ENCODE assay signal across 23 cellular contexts in the genomic region with DNA sequence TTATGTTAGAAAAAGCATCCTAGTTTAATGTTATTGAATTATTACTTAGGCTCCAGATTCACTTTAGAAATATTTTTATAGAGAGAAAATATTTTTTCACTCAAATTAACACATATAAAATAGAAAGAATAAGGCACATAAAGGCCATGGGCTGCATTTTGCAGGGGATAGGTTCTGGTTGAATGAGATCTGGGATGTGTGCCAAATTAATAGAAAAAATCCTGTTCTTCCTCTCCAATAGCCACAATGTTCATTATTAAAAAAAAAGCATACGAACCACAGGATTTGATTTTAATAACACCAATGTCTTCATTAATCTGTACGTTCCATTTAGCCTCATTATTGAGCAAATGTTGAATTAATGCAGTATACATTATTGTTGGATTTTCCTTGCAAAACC.
DNase-seq lines count a peak whose midpoint lies in the region; ATAC-seq and TF ChIP-seq lines count a peak whose summit lies in the region.
"Had no signal": no experiment of that assay in that cellular context is flagged by ENCODE, and none has a peak within 500 bp of the region (broad histone marks: within the 10 kb centered on the region; RNA-seq: fewer than 3 reads in every experiment).

No MANE protein-coding gene starts in this region.

- TF ChIP-seq CTCF in foreskin fibroblast (IDR thresholded peaks at IDR 0.05; ENCODE audit: low read depth, low read length), result no peak

- no peak overlapping the region for H3K4me3 ChIP-seq in foreskin fibroblast (ENCODE audit: low read depth in 1 of 2, low read length in 2 of 2)
- H3K4me3 ChIP-seq: breast epithelium, coronary artery, tibial artery had no signal

- ATAC-seq in left colon (no peak), HG02759 (IDR thresholded peaks at IDR 0.05; ENCODE audit: unreplicated experiment) (no peak)
- ATAC-seq: Right ventricle myocardium inferior; stimulated activated naive CD8-positive, alpha-beta T cell treated with anti-CD3 and anti-CD28 coated beads, Interleukin-15, Interleukin-2, amounts not matched to agents 100 U/mL and 50 U/mL, for 24 hours had no signal

- intact Hi-C loops in left colon (cut with DNase I, micrococcal nuclease), result no loop called here

- peak; percentile 2 for DNase-seq in DMS53 treated with DMSO at 0.1 percent for 48 hours (lab: John Stamatoyannopoulos, UW; ENCODE audit: unreplicated experiment)
- peak; percentile 55 for DNase-seq in NCI-H1694 (lab: John Stamatoyannopoulos, UW)
- DNase-seq in NCI-H524 treated with DMSO at 0.1 percent for 48 hours (lab: John Stamatoyannopoulos, UW), result peak; percentile 29
- DNase-seq in kidney tubule cell (ENCODE audit: low spot score), result peak; percentile 22
- DNase-seq in left colon, result no peak
- no peak for DNase-seq in stimulated activated CD4-positive, alpha-beta T cell treated with anti-CD3 and anti-CD28 coated beads, Interleukin-2, amount 100 ng/mL, for 24 hours
- DNase-seq in foreskin fibroblast, result no peak
- DNase-seq: activated CD4-positive, CD25-positive, alpha-beta regulatory T cell treated with anti-CD3 and anti-CD28 coated beads, Interleukin-2, amount 50 U/mL, for 72 hours; activated naive CD4-positive, alpha-beta T cell treated with Interleukin-2 at 50 U/mL for 16 hours; activated T-cell treated with anti-CD3 and anti-CD28 coated beads, Interleukin-2, amount 50 U/mL, for 1 hour; CD4-positive, CD25-positive, alpha-beta regulatory T cell; HFFc6; Kasumi-1; kidney glomerular epithelial cell; NCI-H526 treated with DMSO at 0.1 percent for 48 hours; OCI-M1; stimulated activated CD4-positive, alpha-beta T cell treated with anti-CD3 and anti-CD28 coated beads, Interleukin-4, amount 100 ng/mL, for 24 hours; stimulated activated naive CD8-positive, alpha-beta T cell treated with anti-CD3 and anti-CD28 coated beads, Interleukin-15, Interleukin-2, amounts not matched to agents 100 U/mL and 50 U/mL, for 24 hours; tibial artery had no signal

Comparison
In these comparisons a context has a peak if more than half of its experiments do, and no peak if none do; other contexts are left out.
1. DNase-seq: peak in DMS53 treated with DMSO at 0.1 percent for 48 hours (single experiment), NCI-H1694 (single experiment), NCI-H524 treated with DMSO at 0.1 percent for 48 hours (single experiment) and kidney tubule cell (single experiment); none in left colon (0 of 2), stimulated activated CD4-positive, alpha-beta T cell treated with anti-CD3 and anti-CD28 coated beads, Interleukin-2, amount 100 ng/mL, for 24 hours (0 of 2) and foreskin fibroblast (0 of 2).